Comparison of ENCODE assay signal across 10 cellular contexts in genomic region chr5:143213231-143213850, GRCh38.
A peak's percentile ranks its signal among the peaks of the same experiment; 100 is the strongest.
DNase-seq lines count a peak whose midpoint lies in the region; ATAC-seq, FAIRE-seq and TF ChIP-seq lines count a peak whose summit lies in the region.
"Had no signal": no experiment of that assay in that cellular context is flagged by ENCODE, and none has a peak within 500 bp of the region (broad histone marks: within the 10 kb centered on the region; RNA-seq: fewer than 3 reads in every experiment).

No MANE protein-coding gene starts in this region.

- no peaks in the 10 kb centered on the region for H3K27me3 Mint-ChIP-seq in T-helper 1 cell treated with Interleukin-12 subunit alpha and Interleukin-12 subunit beta and Interleukin-4 antibody, amounts not matched to agents 30 μg/mL and 1 μg/mL, for 36 hours (ENCODE audit: low read depth)
- no peaks in the 10 kb centered on the region for H3K27me3 Mint-ChIP-seq in effector memory CD8-positive, alpha-beta T cell

- 85% methylated on average over 6 of the region's 6 CpGs for WGBS in HUES64

- H3K4me1 Mint-ChIP-seq in T-helper 1 cell treated with Interleukin-12 subunit alpha and Interleukin-12 subunit beta and Interleukin-4 antibody, amounts not matched to agents 30 μg/mL and 1 μg/mL, for 36 hours (ENCODE audit: low read depth) = peaks cover 25% of the 10 kb centered on the region
- peaks cover 17 to 40% of the 10 kb centered on the region in 2 donors for H3K4me1 Mint-ChIP-seq in effector memory CD8-positive, alpha-beta T cell (ENCODE audit: low read depth in 2 of 2)

- peak overlapping the region; percentile 20; the same call in 1 of the 2 replicates for H3K9ac ChIP-seq in HUES64 (ENCODE audit: low read depth, low read length)

- no peak overlapping the region for H3K4me3 Mint-ChIP-seq in T-helper 1 cell treated with Interleukin-12 subunit alpha and Interleukin-12 subunit beta and Interleukin-4 antibody, amounts not matched to agents 30 μg/mL and 1 μg/mL, for 36 hours
- H3K4me3 Mint-ChIP-seq in effector memory CD8-positive, alpha-beta T cell = no peak overlapping the region

- H3K4me1 ChIP-seq in HUES64 (ENCODE audit: insufficient read depth, low read length) (peaks cover 16% of the 10 kb centered on the region), neuron (ENCODE audit: insufficient read depth, low read length) (peaks cover 30% of the 10 kb centered on the region)

- no peaks in the 10 kb centered on the region for H3K9me3 Mint-ChIP-seq in T-helper 1 cell treated with Interleukin-12 subunit alpha and Interleukin-12 subunit beta and Interleukin-4 antibody, amounts not matched to agents 30 μg/mL and 1 μg/mL, for 36 hours
- H3K9me3 Mint-ChIP-seq in effector memory CD8-positive, alpha-beta T cell = no peaks in the 10 kb centered on the region

- H3K27ac Mint-ChIP-seq in T-helper 1 cell treated with Interleukin-12 subunit alpha and Interleukin-12 subunit beta and Interleukin-4 antibody, amounts not matched to agents 30 μg/mL and 1 μg/mL, for 36 hours = peak overlapping the region; percentile 72
- peak overlapping the region; percentile 75 to 89 for H3K27ac Mint-ChIP-seq in effector memory CD8-positive, alpha-beta T cell

- peak overlapping the region; percentile 43; the same call in 1 of the 2 replicates for H3K27ac ChIP-seq in HUES64 (ENCODE audit: low read depth, low read length)
- H3K27ac ChIP-seq: upper lobe of left lung had no signal

- DNase-seq in T-helper 1 cell (no peak), GM12891 (ENCODE audit: insufficient read length, low spot score) (no peak)
- no peak for DNase-seq in effector memory CD8-positive, alpha-beta T cell
- DNase-seq in stimulated activated CD8-positive, alpha-beta memory T cell treated with anti-CD3 and anti-CD28 coated beads, Interleukin-4, amount 100 ng/mL, for 48 hours = no peak
- DNase-seq: kidney glomerular epithelial cell, upper lobe of left lung had no signal

- H3K36me3 ChIP-seq in HUES64 (ENCODE audit: insufficient read depth, low read length) = no peaks in the 10 kb centered on the region
- no peaks in the 10 kb centered on the region for H3K36me3 ChIP-seq in neuron (ENCODE audit: insufficient read depth, low read length)

- TF ChIP-seq POLR2A in GM12891 (IDR thresholded peaks at IDR 0.05; ENCODE audit: low read depth, low read length) = no peak

- ATAC-seq in effector memory CD8-positive, alpha-beta T cell (replicated peaks) = no peak
- ATAC-seq in GM19463 (IDR thresholded peaks at IDR 0.05; ENCODE audit: unreplicated experiment) = no peak

- no peak for FAIRE-seq in GM12891 (lab: Jason Lieb, UNC)

- H3K27me3 ChIP-seq in HUES64 (ENCODE audit: insufficient read depth, low read length) (no peaks in the 10 kb centered on the region), neuron (ENCODE audit: insufficient read depth, low read length) (no peaks in the 10 kb centered on the region)
- H3K27me3 ChIP-seq: upper lobe of left lung had no signal

- peaks cover 21% of the 10 kb centered on the region for H3K36me3 Mint-ChIP-seq in T-helper 1 cell treated with Interleukin-12 subunit alpha and Interleukin-12 subunit beta and Interleukin-4 antibody, amounts not matched to agents 30 μg/mL and 1 μg/mL, for 36 hours (ENCODE audit: low read depth)
- H3K36me3 Mint-ChIP-seq in effector memory CD8-positive, alpha-beta T cell (ENCODE audit: insufficient read depth) = peaks cover 16% of the 10 kb centered on the region

- no peaks in the 10 kb centered on the region for H3K9me3 ChIP-seq in HUES64 (ENCODE audit: insufficient read depth, low read depth, low read length)
- H3K9me3 ChIP-seq in neuron (ENCODE audit: low read length) = no peaks in the 10 kb centered on the region
- H3K9me3 ChIP-seq: upper lobe of left lung had no signal

- H3K4me3 ChIP-seq in HUES64 (ENCODE audit: low read length) = no peak overlapping the region
- peak overlapping the region; percentile 30 for H3K4me3 ChIP-seq in neuron (ENCODE audit: low read length)
- H3K4me3 ChIP-seq: upper lobe of left lung had no signal

- H2AFZ ChIP-seq in neuron (ENCODE audit: low read depth, low read length) = peak overlapping the region; percentile 37

TF ChIP-seq in GM12891, 5 proteins besides CTCF, POLR2A, EP300 and RAD21:
- TF ChIP-seq POU2F2 (IDR thresholded peaks at IDR 0.05; ENCODE audit: low read depth, low read length) (no peak), SPI1 (IDR thresholded peaks at IDR 0.05; ENCODE audit: low read depth, low read length) (no peak), POLR2AphosphoS5 (IDR thresholded peaks at IDR 0.05; ENCODE audit: low read depth, low read length) (no peak), PAX5 (IDR thresholded peaks at IDR 0.05; ENCODE audit: insufficient read depth, low read length, severe bottlenecking) (no peak), TAF1 (IDR thresholded peaks at IDR 0.05; ENCODE audit: low read depth, low read length) (no peak)
TF ChIP-seq in GM12891: peak in this region for 0.
